In genomic region chr11:106021967-106022794, GRCh38 we compare ENCODE assay signal across 8 cellular contexts.
DNase-seq lines count a peak whose midpoint lies in the region; ATAC-seq and FAIRE-seq lines count a peak whose summit lies in the region.

Gene MSANTD4 (minus strand): TSS chr11:106022240. CDS start chr11:106010917, 11,323 bp downstream.

- ATAC-seq in GM19023 (IDR thresholded peaks at IDR 0.05; ENCODE audit: unreplicated experiment): peak; percentile 97
- peak; percentile 98 for ATAC-seq in HG03280 (IDR thresholded peaks at IDR 0.05; ENCODE audit: unreplicated experiment)
- peak; percentile 97 to 98 for ATAC-seq in activated CD4-positive, CD25-positive, alpha-beta regulatory T cell treated with anti-CD3 and anti-CD28 coated beads, Interleukin-2, amount 50 U/mL, for 24 hours

- FAIRE-seq in islet of Langerhans (lab: Jason Lieb, UNC): peak; percentile 97

- DNase-seq in AG08395 (ENCODE audit: low spot score): peak; percentile 99
- DNase-seq in NCI-H446 treated with DMSO at 0.1 percent for 48 hours (lab: John Stamatoyannopoulos, UW): peak; percentile 99
- DNase-seq in cerebellar nuclear complex (lab: John Stamatoyannopoulos, UW): peak; percentile 95 to 99
- DNase-seq in stimulated activated CD4-positive, alpha-beta T cell treated with anti-CD3 and anti-CD28 coated beads, Interleukin-12 subunit alpha, Interleukin-12 subunit beta, amount 100 ng/mL, for 4 hours: peak; percentile 95

Comparison
In these comparisons a context has a peak if more than half of its experiments do, and no peak if none do; other contexts are left out.
1. Peak in every context shown above with its lines: DNase-seq and ATAC-seq.